Comparison of ENCODE assay signal across 17 cellular contexts in the genomic region with DNA sequence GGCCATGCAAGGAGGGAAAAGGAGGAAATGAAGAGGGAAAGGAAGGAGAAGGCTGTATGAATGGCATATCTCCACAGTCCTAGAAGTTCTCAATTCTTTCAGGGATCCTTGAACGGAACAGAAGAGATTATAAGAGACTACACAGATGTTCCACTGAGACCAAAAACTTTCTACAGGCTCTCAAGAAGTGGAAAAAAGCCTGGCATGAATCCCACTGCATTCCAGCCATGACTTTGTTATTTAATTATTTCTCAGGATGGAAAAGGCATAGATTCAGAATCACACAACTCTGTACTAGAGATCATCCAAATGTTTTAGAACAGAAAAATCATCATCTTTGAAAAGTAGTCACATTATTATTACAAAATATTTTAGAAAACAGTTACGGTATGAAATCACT.
DNase-seq lines count a peak whose midpoint lies in the region; ATAC-seq, FAIRE-seq and TF ChIP-seq lines count a peak whose summit lies in the region.
"Had no signal": no experiment of that assay in that cellular context is flagged by ENCODE, and none has a peak within 500 bp of the region (broad histone marks: within the 10 kb centered on the region; RNA-seq: fewer than 3 reads in every experiment).

No MANE protein-coding gene starts in this region.

- no peak for ATAC-seq in activated naive CD8-positive, alpha-beta T cell treated with anti-CD3 and anti-CD28 coated beads, Interleukin-2, amount 50 U/mL, for 24 hours
- no peak for ATAC-seq in pancreas

- no peak overlapping the region for H3K9ac ChIP-seq in astrocyte (ENCODE audit: low read length)

- H3K27me3 ChIP-seq in astrocyte (ENCODE audit: insufficient read depth, low read length) (no peaks in the 10 kb centered on the region), pancreas (no peaks in the 10 kb centered on the region)

- H3K36me3 ChIP-seq in astrocyte (ENCODE audit: insufficient read depth, low read length), result no peaks in the 10 kb centered on the region
- H3K36me3 ChIP-seq in pancreas, result no peaks in the 10 kb centered on the region

- H3K27ac Mint-ChIP-seq in astrocyte (ENCODE audit: unreplicated experiment), result no peak overlapping the region
- H3K27ac Mint-ChIP-seq in activated naive CD8-positive, alpha-beta T cell treated with anti-CD3 and anti-CD28 coated beads, Interleukin-2, amount 50 U/mL, for 24 hours, result no peak overlapping the region
- H3K27ac Mint-ChIP-seq: CD4-positive, alpha-beta T cell had no signal

- H3K9me3 Mint-ChIP-seq in astrocyte (ENCODE audit: unreplicated experiment), result no peaks in the 10 kb centered on the region
- H3K9me3 Mint-ChIP-seq in activated naive CD8-positive, alpha-beta T cell treated with anti-CD3 and anti-CD28 coated beads, Interleukin-2, amount 50 U/mL, for 24 hours, result peaks cover 5% of the 10 kb centered on the region
- H3K9me3 Mint-ChIP-seq: CD4-positive, alpha-beta T cell had no signal

- H4K20me1 ChIP-seq in astrocyte (ENCODE audit: insufficient read depth, low read length), result no peaks in the 10 kb centered on the region

- intact Hi-C loops in pancreas (cut with DNase I), result no loop called here

- no peak overlapping the region for H3K4me3 ChIP-seq in astrocyte (ENCODE audit: insufficient read depth, low read depth, low read length)
- H3K4me3 ChIP-seq in fibroblast of the aortic adventitia (ENCODE audit: low read depth, low read length), result no peak overlapping the region
- H3K4me3 ChIP-seq in pancreas, result no peak overlapping the region

- no peaks in the 10 kb centered on the region for H3K27me3 Mint-ChIP-seq in astrocyte (ENCODE audit: low read depth, unreplicated experiment)
- H3K27me3 Mint-ChIP-seq in activated naive CD8-positive, alpha-beta T cell treated with anti-CD3 and anti-CD28 coated beads, Interleukin-2, amount 50 U/mL, for 24 hours, result no peaks in the 10 kb centered on the region
- H3K27me3 Mint-ChIP-seq: CD4-positive, alpha-beta T cell had no signal

- H3K9me3 ChIP-seq in astrocyte (ENCODE audit: insufficient read depth, low read depth, low read length), result no peaks in the 10 kb centered on the region
- H3K9me3 ChIP-seq in pancreas, result peaks cover 0 to 3% (median 0%) of the 10 kb centered on the region in 4 donors
- H3K9me3 ChIP-seq: Caco-2 had no signal

- FAIRE-seq in astrocyte (lab: Jason Lieb, UNC), result no peak
- FAIRE-seq in pancreas (lab: Jason Lieb, UNC), result no peak
- FAIRE-seq: A204.1, G401.6, GM12892 had no signal

- peaks cover 6% of the 10 kb centered on the region for H3K4me1 ChIP-seq in astrocyte (ENCODE audit: insufficient read depth, low read length)
- no peaks in the 10 kb centered on the region for H3K4me1 ChIP-seq in pancreas
- H3K4me1 ChIP-seq: Caco-2 had no signal

- H3K4me3 Mint-ChIP-seq in astrocyte (ENCODE audit: unreplicated experiment), result no peak overlapping the region
- no peak overlapping the region for H3K4me3 Mint-ChIP-seq in activated naive CD8-positive, alpha-beta T cell treated with anti-CD3 and anti-CD28 coated beads, Interleukin-2, amount 50 U/mL, for 24 hours
- H3K4me3 Mint-ChIP-seq: CD4-positive, alpha-beta T cell had no signal

- WGBS in pancreas, 2 donors, result 50 to 58% methylated on average over 2 of the region's 2 CpGs

- peaks cover 40% of the 10 kb centered on the region for H3K4me1 Mint-ChIP-seq in astrocyte (ENCODE audit: low read depth, unreplicated experiment)
- no peaks in the 10 kb centered on the region for H3K4me1 Mint-ChIP-seq in activated naive CD8-positive, alpha-beta T cell treated with anti-CD3 and anti-CD28 coated beads, Interleukin-2, amount 50 U/mL, for 24 hours

- no peak overlapping the region for H3K4me2 ChIP-seq in astrocyte (ENCODE audit: low read length)

- H3K27ac ChIP-seq in astrocyte (ENCODE audit: low read depth, low read length) (no peak overlapping the region), pancreas (no peak overlapping the region)
- H3K27ac ChIP-seq: C4-2B had no signal

- H3K79me2 ChIP-seq in astrocyte (ENCODE audit: insufficient read depth, low read length), result no peaks in the 10 kb centered on the region

- in situ Hi-C loops in GM13977 (cut with MboI; ENCODE audit: low pct_unique_long_range_greater_than_20kb, low sequenced_read_pairs, unreplicated experiment), result no loop called here

- TF ChIP-seq CTCF in astrocyte (IDR thresholded peaks at IDR 0.05; ENCODE audit: insufficient read depth, low read depth, low read length), result no peak
- no peak for TF ChIP-seq CTCF in fibroblast of the aortic adventitia (IDR thresholded peaks at IDR 0.05; ENCODE audit: insufficient read depth, low read length)
- no peak for TF ChIP-seq CTCF in GM13977 (IDR thresholded peaks at IDR 0.05; ENCODE audit: extremely low read depth, insufficient read depth, missing control alignments)
- TF ChIP-seq CTCF in pancreas (IDR thresholded peaks at IDR 0.05), result no peak

- DNase-seq in GM03348 (ENCODE audit: low spot score) (peak; percentile 11), astrocyte (ENCODE audit: low read depth) (peak; percentile 25), dedifferentiated amniotic fluid mesenchymal stem cell (ENCODE audit: extremely low spot score) (peak; percentile 48), fibroblast of the aortic adventitia (ENCODE audit: low read depth) (peak; percentile 2), NCI-H82 (lab: John Stamatoyannopoulos, UW) (no peak), GM13977 (ENCODE audit: low spot score) (no peak), pancreas (no peak)
- DNase-seq in activated naive CD8-positive, alpha-beta T cell treated with anti-CD3 and anti-CD28 coated beads, Interleukin-2, amount 50 U/mL, for 24 hours, result no peak
- DNase-seq: ACHN; AML-193; Caco-2; CD4-positive, alpha-beta T cell; HCEC 1CT had no signal

- no peak overlapping the region for H2AFZ ChIP-seq in astrocyte (ENCODE audit: low read depth, low read length)

- no peaks in the 10 kb centered on the region for H3K36me3 Mint-ChIP-seq in astrocyte (ENCODE audit: low read depth, unreplicated experiment)
- H3K36me3 Mint-ChIP-seq in activated naive CD8-positive, alpha-beta T cell treated with anti-CD3 and anti-CD28 coated beads, Interleukin-2, amount 50 U/mL, for 24 hours (ENCODE audit: low read depth), result no peaks in the 10 kb centered on the region

Comparison
In these comparisons a context has a peak if more than half of its experiments do, and no peak if none do; other contexts are left out.
1. DNase-seq: peak in GM03348 (single experiment), astrocyte (single experiment), dedifferentiated amniotic fluid mesenchymal stem cell (single experiment) and fibroblast of the aortic adventitia (single experiment); none in NCI-H82 (single experiment), GM13977 (single experiment), activated naive CD8-positive, alpha-beta T cell treated with anti-CD3 and anti-CD28 coated beads, Interleukin-2, amount 50 U/mL, for 24 hours (single experiment) and pancreas (0 of 6).